ENCODE assay signal across 2 cellular contexts in the genomic region with DNA sequence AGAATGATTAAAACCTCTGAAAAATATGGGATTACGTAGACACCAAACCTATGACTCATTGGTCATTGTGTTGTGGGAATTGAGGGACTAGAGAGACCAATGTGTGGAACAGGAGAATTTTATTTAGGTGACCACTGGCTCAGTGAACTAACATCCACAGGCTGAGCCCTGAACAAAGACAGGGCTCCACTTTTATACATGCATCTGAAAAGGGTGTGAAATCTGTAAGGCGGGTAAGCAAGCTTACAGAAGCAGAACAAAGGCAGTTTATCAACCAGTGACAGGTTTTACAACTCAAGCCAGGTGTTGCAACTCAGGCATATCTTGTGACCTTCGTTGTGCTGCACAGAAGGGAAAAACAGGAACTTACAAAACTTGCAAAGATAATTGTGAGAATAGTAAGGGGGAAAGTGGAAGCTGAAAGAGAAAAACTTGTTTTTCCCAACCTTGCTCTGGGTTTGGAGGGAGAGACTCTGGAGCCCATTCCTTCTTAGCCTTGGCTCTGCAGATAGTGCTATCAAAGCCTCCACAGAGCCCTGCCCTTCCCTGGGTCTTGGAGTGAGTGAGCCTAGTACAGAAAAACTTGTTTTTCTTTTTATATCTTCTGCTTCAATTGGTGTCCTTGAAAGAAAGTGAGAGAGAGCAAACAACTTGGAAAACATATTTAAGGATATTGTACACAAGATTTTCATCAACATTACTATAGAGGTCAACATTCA. TPM values are rescaled to one million over a fixed set of nuclear protein-coding genes. Genes with fewer than 3 reads are reported as not detected.
"Had no signal": no experiment of that assay in that cellular context is flagged by ENCODE, and none has a peak within 500 bp of the region (broad histone marks: within the 10 kb centered on the region; RNA-seq: fewer than 3 reads in every experiment).

No MANE protein-coding gene starts in this region.

RNA-seq across cellular contexts. Expression of a gene that starts 10.0 kb away (rescaled TPM):
- total RNA-seq: PC-3, SJSA1 had no signal
